ENCODE assay signal across 8 cellular contexts in genomic region chr2:177763532-177764265, GRCh38.
DNase-seq lines count a peak whose midpoint lies in the region; ATAC-seq and TF ChIP-seq lines count a peak whose summit lies in the region.

No MANE protein-coding gene starts in this region.

- TF ChIP-seq CTCF in GM12864 (IDR thresholded peaks at IDR 0.05; ENCODE audit: low read depth, low read length, missing control alignments) (peak; percentile 89), LNCAP (IDR thresholded peaks at IDR 0.05) (peak; percentile 78), cardiac muscle cell (IDR thresholded peaks at IDR 0.05; ENCODE audit: low read depth, low read length) (peak; percentile 85), psoas muscle (IDR thresholded peaks at IDR 0.05) (peak; percentile 72), vagina (IDR thresholded peaks at IDR 0.05) (peak; percentile 43 to 54 (median 49))

- H3K4me1 ChIP-seq in HAP-1 (peaks cover 9% of the 10 kb centered on the region), SJSA1 (replicated peaks) (peaks cover under 1% of the 10 kb centered on the region), cardiac muscle cell (ENCODE audit: low read depth) (peaks cover 13% of the 10 kb centered on the region), psoas muscle (no peaks in the 10 kb centered on the region), vagina (no peaks in the 10 kb centered on the region)

- DNase-seq in GM12864 (ENCODE audit: low read depth) (peak; percentile 26), HAP-1 (ENCODE audit: low spot score in 2 of 2) (peak; percentile 67 to 93), SJSA1 (ENCODE audit: low read depth in 1 of 2, low spot score in 2 of 2) (peak; percentile 52 to 77), cardiac muscle cell (ENCODE audit: low read depth in 1 of 2, low spot score in 1 of 2) (peak; percentile 81 to 89), psoas muscle (peak; percentile 68 to 82), vagina (ENCODE audit: extremely low spot score in 2 of 2) (no peak)
- peak; percentile 74 for DNase-seq in activated naive CD4-positive, alpha-beta T cell treated with Interleukin-2 at 50 U/mL for 16 hours

- intact Hi-C loops in psoas muscle (cut with DNase I) (loop anchor here in 1 of 2 donors (2.0 to 5.0 kb wide), 2 partner anchors 429 to 601 kb away; no protein-coding TSS in a partner anchor), vagina (cut with DNase I) (no loop called here)

- peak; percentile 52 to 98 (median 91) for ATAC-seq in psoas muscle

- H3K36me3 ChIP-seq in HAP-1 (replicated peaks) (no peaks in the 10 kb centered on the region), SJSA1 (no peaks in the 10 kb centered on the region), cardiac muscle cell (no peaks in the 10 kb centered on the region), psoas muscle (ENCODE audit: insufficient read depth in 1 of 2, low read depth in 1 of 2) (no peaks in the 10 kb centered on the region), vagina (no peaks in the 10 kb centered on the region)

- WGBS in psoas muscle, 3 donors: 24 to 28% (median 28%) methylated on average over 14 of the region's 14 CpGs

- H3K4me3 ChIP-seq in GM12864 (ENCODE audit: low read depth, low read length): no peak overlapping the region
- H3K4me3 ChIP-seq in HAP-1: no peak overlapping the region
- H3K4me3 ChIP-seq in SJSA1: no peak overlapping the region
- no peak overlapping the region for H3K4me3 ChIP-seq in cardiac muscle cell
- H3K4me3 ChIP-seq in psoas muscle: no peak overlapping the region
- peak overlapping the region in 1 of 2 donors; percentile 11 for H3K4me3 ChIP-seq in vagina

- in situ Hi-C loops in HAP-1 (cut with MboI; ENCODE audit: low sequenced_read_pairs): loop anchor here (5.0 to 10.0 kb wide), 2 partner anchors 431 to 599 kb away; no protein-coding TSS in a partner anchor

- H3K27ac ChIP-seq in SJSA1: no peak overlapping the region
- H3K27ac ChIP-seq in cardiac muscle cell: no peak overlapping the region
- H3K27ac ChIP-seq in psoas muscle: no peak overlapping the region
- H3K27ac ChIP-seq in vagina: no peak overlapping the region

- H3K27me3 ChIP-seq in HAP-1 (ENCODE audit: low read depth) (peaks cover 6% of the 10 kb centered on the region; the same call in 1 of the 2 replicates), SJSA1 (replicated peaks) (0 out of 2 replicates have a peak, but pooled peaks cover 5% of the 10 kb centered on the region), cardiac muscle cell (no peaks in the 10 kb centered on the region), psoas muscle (ENCODE audit: insufficient read depth in 3 of 3, low read length in 2 of 3) (no peaks in the 10 kb centered on the region), vagina (no peaks in the 10 kb centered on the region)

- H3K9me3 ChIP-seq in HAP-1 (no peaks in the 10 kb centered on the region), SJSA1 (replicated peaks) (no peaks in the 10 kb centered on the region), cardiac muscle cell (ENCODE audit: low read depth) (no peaks in the 10 kb centered on the region), psoas muscle (no peaks in the 10 kb centered on the region), vagina (no peaks in the 10 kb centered on the region)

- TF ChIP-seq POLR2A in vagina (IDR thresholded peaks at IDR 0.05): no peak

Comparison
In these comparisons a context has a peak if more than half of its experiments do, and no peak if none do; other contexts are left out.
1. DNase-seq: peak in GM12864 (single experiment), HAP-1 (2 of 2), SJSA1 (2 of 2), activated naive CD4-positive, alpha-beta T cell treated with Interleukin-2 at 50 U/mL for 16 hours (single experiment), cardiac muscle cell (2 of 2) and psoas muscle (2 of 2); none in vagina (0 of 2).
2. Peak in every context shown above with its lines, with median percentiles within 50 percentile points of each other: CTCF ChIP-seq.